ENCODE assay signal across 22 cellular contexts in genomic region chr7:311796-312195, GRCh38. TPM values are rescaled to one million over a fixed set of nuclear protein-coding genes. Genes with fewer than 3 reads are reported as not detected.
A peak's percentile ranks its signal among the peaks of the same experiment; 100 is the strongest.
DNase-seq lines count a peak whose midpoint lies in the region; ATAC-seq and TF ChIP-seq lines count a peak whose summit lies in the region.
"Had no signal": no experiment of that assay in that cellular context is flagged by ENCODE, and none has a peak within 500 bp of the region (broad histone marks: within the 10 kb centered on the region; RNA-seq: fewer than 3 reads in every experiment).

No MANE protein-coding gene starts in this region.

- H3K27ac ChIP-seq in Panc1 (ENCODE audit: low read length) (no peak overlapping the region), epithelial cell of prostate (no peak overlapping the region)
- H3K27ac ChIP-seq: HL-60 had no signal

- H3K4me3 ChIP-seq in Panc1 (ENCODE audit: low read depth in 2 of 2, low read length in 2 of 2), result no peak overlapping the region

- CTCF ChIA-PET in Panc1 (lab: Charles Lee), result interaction anchor here (0.6 kb wide), 1 partner anchor 605 kb away, joined by 12 read pairs; no protein-coding TSS in a partner anchor

- BruUV-seq in Panc1 (replicated peaks; lab: Mats Ljungman, UMichigan), result no TSS peak

- peak; percentile 14 for DNase-seq in D341Med (ENCODE audit: low spot score)
- DNase-seq in Panc1 (ENCODE audit: low read depth, low spot score), result no peak
- peak; percentile 49 for DNase-seq in epithelial cell of prostate (ENCODE audit: low read depth, low spot score)
- DNase-seq in posterior vena cava (ENCODE audit: low spot score), result peak; percentile 65
- DNase-seq in stimulated activated effector memory CD8-positive, alpha-beta T cell treated with anti-CD3 and anti-CD28 coated beads, Interleukin-12 subunit alpha, Interleukin-12 subunit beta, amount 100 ng/mL, for 72 hours (ENCODE audit: low spot score in 2 of 2), result no peak
- no peak for DNase-seq in NCI-H446 (lab: John Stamatoyannopoulos, UW)
- no peak for DNase-seq in hypothalamus (lab: John Stamatoyannopoulos, UW)
- DNase-seq: Calu3; CD4-positive, alpha-beta T cell; H9; NCI-H1417; NCI-H187 treated with DMSO at 0.1 percent for 48 hours; NCI-H345; NCI-H69; NK-92 treated with Interleukin-12 subunit alpha and Interleukin-12 subunit beta, amount 100 ng/mL, for 24 hours had no signal

- no peaks in the 10 kb centered on the region for H3K36me3 ChIP-seq in Panc1 (ENCODE audit: control insufficient read depth, insufficient read depth, low read length)

- H3K27ac Mint-ChIP-seq in stimulated activated effector memory CD8-positive, alpha-beta T cell treated with anti-CD3 and anti-CD28 coated beads, Interleukin-12 subunit alpha, Interleukin-12 subunit beta, amount 100 ng/mL, for 72 hours, result no peak overlapping the region
- H3K27ac Mint-ChIP-seq: CD4-positive, alpha-beta T cell; H9 had no signal

- H3K4me1 ChIP-seq in Panc1 (ENCODE audit: control insufficient read depth, insufficient read depth, low read length), result no peaks in the 10 kb centered on the region

- ATAC-seq in Panc1 (peak; percentile 30; the same call in 1 of the 2 replicates), HG03108 (IDR thresholded peaks at IDR 0.05; ENCODE audit: unreplicated experiment) (no peak)
- no peak for ATAC-seq in stimulated activated effector memory CD8-positive, alpha-beta T cell treated with anti-CD3 and anti-CD28 coated beads, Interleukin-12 subunit alpha, Interleukin-12 subunit beta, amount 100 ng/mL, for 72 hours

- peaks cover 40% of the 10 kb centered on the region for H3K27me3 ChIP-seq in Panc1 (ENCODE audit: control insufficient read depth, insufficient read depth, low read length)

- no peaks in the 10 kb centered on the region for H3K4me1 Mint-ChIP-seq in stimulated activated effector memory CD8-positive, alpha-beta T cell treated with anti-CD3 and anti-CD28 coated beads, Interleukin-12 subunit alpha, Interleukin-12 subunit beta, amount 100 ng/mL, for 72 hours

- no peak overlapping the region for H3K4me3 Mint-ChIP-seq in stimulated activated effector memory CD8-positive, alpha-beta T cell treated with anti-CD3 and anti-CD28 coated beads, Interleukin-12 subunit alpha, Interleukin-12 subunit beta, amount 100 ng/mL, for 72 hours
- H3K4me3 Mint-ChIP-seq: CD4-positive, alpha-beta T cell; H9 had no signal

- H3K9me3 Mint-ChIP-seq in stimulated activated effector memory CD8-positive, alpha-beta T cell treated with anti-CD3 and anti-CD28 coated beads, Interleukin-12 subunit alpha, Interleukin-12 subunit beta, amount 100 ng/mL, for 72 hours, result peaks cover 2% of the 10 kb centered on the region

- H3K9me3 ChIP-seq in Panc1 (ENCODE audit: control insufficient read depth, insufficient read depth, low read depth, low read length), result 0 out of 2 replicates have a peak, but pooled peaks cover 2% of the 10 kb centered on the region

- intact Hi-C loops in Panc1 (cut with micrococcal nuclease; ENCODE audit: unreplicated experiment) (no loop called here), posterior vena cava (cut with DNase I) (no loop called here)

- no peak for TF ChIP-seq CTCF in Panc1 (IDR thresholded peaks at IDR 0.05)

- in situ Hi-C loops in Panc1 (cut with HindIII; ENCODE audit: low pct_unique_long_range_greater_than_20kb, low sequenced_read_pairs), result no loop called here

- POLR2A ChIA-PET in Panc1 (lab: Charles Lee), result no interaction called here

- no peaks in the 10 kb centered on the region for H3K36me3 Mint-ChIP-seq in stimulated activated effector memory CD8-positive, alpha-beta T cell treated with anti-CD3 and anti-CD28 coated beads, Interleukin-12 subunit alpha, Interleukin-12 subunit beta, amount 100 ng/mL, for 72 hours

RNA-seq across cellular contexts. Expression of gene FOXL3, which starts 21.8 kb away (rescaled TPM):
- total RNA-seq in Panc1 (2021; ENCODE audit: unreplicated experiment) (not detected), posterior vena cava (not detected)
- not detected for polyA plus RNA-seq in Panc1 (2012; ENCODE audit: insufficient read length)
- total RNA-seq: Calu3; CD4-positive, alpha-beta T cell; G401; H9; LHCN-M2; OCI-LY7; RPMI7951; SK-MEL-5 had no signal

Comparison
In these comparisons a context has a peak if more than half of its experiments do, and no peak if none do; other contexts are left out.
1. DNase-seq: peak in D341Med (single experiment), epithelial cell of prostate (single experiment) and posterior vena cava (single experiment); none in Panc1 (single experiment), stimulated activated effector memory CD8-positive, alpha-beta T cell treated with anti-CD3 and anti-CD28 coated beads, Interleukin-12 subunit alpha, Interleukin-12 subunit beta, amount 100 ng/mL, for 72 hours (0 of 2), NCI-H446 (0 of 2) and hypothalamus (0 of 51).